ENCODE assay signal across 8 cellular contexts in genomic region chr5:134370871-134371833, GRCh38. TPM values are rescaled to one million over a fixed set of nuclear protein-coding genes. Genes with fewer than 3 reads are reported as not detected.
DNase-seq lines count a peak whose midpoint lies in the region; ATAC-seq and TF ChIP-seq lines count a peak whose summit lies in the region.

TSS of gene UBE2B (plus strand) at chr5:134371569. CDS start at chr5:134371596, 27 bp downstream.

- peak within 1 kb of the TSS; percentile 96 for H2AFZ ChIP-seq in SK-N-SH (ENCODE audit: low read depth)

- ATAC-seq in HG02571 (IDR thresholded peaks at IDR 0.05; ENCODE audit: unreplicated experiment) (peak; percentile 71), gastroesophageal sphincter (peak; percentile 97)

- H3K27me3 ChIP-seq in SK-N-SH (ENCODE audit: insufficient read depth) (no peaks in the 10 kb centered on the region), gastroesophageal sphincter (no peaks in the 10 kb centered on the region), neutrophil (peaks cover 2% of the 10 kb centered on the region)

- H3K9me2 ChIP-seq in SK-N-SH: no peaks in the 10 kb centered on the region

- POLR2A ChIA-PET in SK-N-SH (lab: Yijun Ruan, JAX): interaction anchor here (0.6 to 1.9 kb wide), 7 partner anchors 11 to 482 kb away, joined by 3 to 15 read pairs (median 4); partner anchors contain the start of genes CAMLG, CDKN2AIPNL and JADE2

- TF ChIP-seq EP300 in SK-N-SH (IDR thresholded peaks at IDR 0.05; ENCODE audit: borderline replicate concordance in 1 of 2, low read depth in 1 of 2, low read length in 1 of 2) (peak in 1 of 2 experiments; percentile 94; a peak in 2 of 4 replicates), gastroesophageal sphincter (IDR thresholded peaks at IDR 0.05) (no peak)

- DNase-seq in GM04504 (ENCODE audit: low read depth) (peak; percentile 99), NCI-H1048 (lab: John Stamatoyannopoulos, UW) (peak; percentile 97), SK-N-SH (peak; percentile 94), substantia nigra (lab: John Stamatoyannopoulos, UW) (peak; percentile 81 to 100 (median 98))
- peak; percentile 96 for DNase-seq in activated naive CD4-positive, alpha-beta T cell treated with anti-CD3 and anti-CD28 coated beads, Interleukin-2, amount 50 U/mL, for 16 hours

- TF ChIP-seq CTCF in SK-N-SH (IDR thresholded peaks at IDR 0.05) (no peak), gastroesophageal sphincter (IDR thresholded peaks at IDR 0.05) (peak in 1 of 4 experiments; percentile 7), neutrophil (IDR thresholded peaks at IDR 0.05) (peak; percentile 23)

- H3K9ac ChIP-seq in SK-N-SH: peak within 1 kb of the TSS; percentile 99

- peaks cover 9 to 17% of the 10 kb centered on the region in 2 experiments for H3K36me3 ChIP-seq in SK-N-SH (replicated peaks in 1 of 2; ENCODE audit: control insufficient read depth in 1 of 2, insufficient read depth in 2 of 2, low read length in 1 of 2)
- peaks cover 0 to 12% of the 10 kb centered on the region in 2 donors for H3K36me3 ChIP-seq in gastroesophageal sphincter
- H3K36me3 ChIP-seq in neutrophil: peaks cover 21% of the 10 kb centered on the region

- TF ChIP-seq RAD21 in SK-N-SH (IDR thresholded peaks at IDR 0.05; ENCODE audit: low read length): no peak

- CTCF ChIA-PET in SK-N-SH (lab: Yijun Ruan, JAX): interaction anchor here (0.8 to 2.0 kb wide), 8 partner anchors 10 to 534 kb away, joined by 3 to 12 read pairs (median 4); partner anchors contain the start of genes JADE2 and PCBD2

- H3K4me1 ChIP-seq in SK-N-SH (ENCODE audit: control insufficient read depth in 1 of 2, insufficient read depth in 2 of 2, low read depth in 1 of 2, low read length in 1 of 2): peaks cover 0 to 13% of the 10 kb centered on the region in 2 experiments; a peak in 3 of 4 replicates
- peaks cover 7 to 64% (median 12%) of the 10 kb centered on the region in 3 donors for H3K4me1 ChIP-seq in gastroesophageal sphincter
- H3K4me1 ChIP-seq in neutrophil (ENCODE audit: control insufficient read depth in 1 of 2, insufficient read depth in 1 of 2, low read depth in 1 of 2, low read length in 1 of 2): peaks cover 39 to 45% of the 10 kb centered on the region in 2 experiments

- H3K79me2 ChIP-seq in SK-N-SH (ENCODE audit: insufficient read depth): peaks cover 63% of the 10 kb centered on the region

- peak within 1 kb of the TSS; percentile 77 for H3K4me2 ChIP-seq in SK-N-SH

- peaks cover 40% of the 10 kb centered on the region for H4K20me1 ChIP-seq in SK-N-SH (ENCODE audit: insufficient read depth)

- TF ChIP-seq POLR2A in gastroesophageal sphincter (IDR thresholded peaks at IDR 0.05): peak; percentile 43 to 50

- H3K27ac ChIP-seq in SK-N-SH (ENCODE audit: low read depth in 2 of 2, low read length in 1 of 2) (peak within 1 kb of the TSS; percentile 98), gastroesophageal sphincter (peak within 1 kb of the TSS; percentile 92 to 99 (median 96)), neutrophil (peak within 1 kb of the TSS; percentile 99), substantia nigra (ENCODE audit: low read depth, low read length, poor library complexity, severe bottlenecking) (peak within 1 kb of the TSS; percentile 99)

- H3K4me3 ChIP-seq in SK-N-SH (ENCODE audit: low read depth in 2 of 2, low read length in 1 of 2): peak within 1 kb of the TSS; percentile 93 to 95
- peak within 1 kb of the TSS; percentile 76 to 80 for H3K4me3 ChIP-seq in gastroesophageal sphincter
- H3K4me3 ChIP-seq in neutrophil (ENCODE audit: low read depth in 1 of 2, low read length in 1 of 2): peak within 1 kb of the TSS; percentile 96 to 97

- peaks cover 5% of the 10 kb centered on the region for H3F3A ChIP-seq in SK-N-SH (replicated peaks; ENCODE audit: insufficient read depth)

- WGBS in SK-N-SH (ENCODE audit: low lambda C conversion rate): 3% methylated on average over 28 of the region's 74 CpGs
- 0% methylated on average over 4 to 10 of the region's 74 CpGs for WGBS in gastroesophageal sphincter (ENCODE audit: low coverage in 1 of 2), 2 donors

- no peaks in the 10 kb centered on the region for H3K9me3 ChIP-seq in SK-N-SH
- H3K9me3 ChIP-seq in gastroesophageal sphincter: no peaks in the 10 kb centered on the region
- no peaks in the 10 kb centered on the region for H3K9me3 ChIP-seq in neutrophil

TF ChIP-seq in SK-N-SH, 30 proteins besides CTCF, POLR2A, EP300 and RAD21 (continues in another document):
- TF ChIP-seq RCOR1 (IDR thresholded peaks at IDR 0.05; ENCODE audit: low read length) (peak; percentile 49; the same call in 1 of the 2 replicates), MXI1 (IDR thresholded peaks at IDR 0.05; ENCODE audit: low read depth, low read length) (peak; percentile 79), RXRA (IDR thresholded peaks at IDR 0.05; ENCODE audit: borderline replicate concordance, low read depth) (no peak), FOSL2 (IDR thresholded peaks at IDR 0.05; ENCODE audit: borderline replicate concordance, low read depth) (no peak), GABPA (IDR thresholded peaks at IDR 0.05; ENCODE audit: low read depth) (peak; percentile 52), EZH2phosphoT487 (IDR thresholded peaks at IDR 0.05; ENCODE audit: borderline replicate concordance, low read depth) (no peak), YY1 (IDR thresholded peaks at IDR 0.05; ENCODE audit: low read depth) (no peak), USF1 (IDR thresholded peaks at IDR 0.05; ENCODE audit: borderline replicate concordance, low read depth) (peak; percentile 99), MAX (IDR thresholded peaks at IDR 0.05; ENCODE audit: low read depth) (peak; percentile 99), RFX5 (IDR thresholded peaks at IDR 0.05; ENCODE audit: low read length) (no peak), REST (IDR thresholded peaks at IDR 0.05; ENCODE audit: low read depth, low read length) (no peak), TEAD4 (IDR thresholded peaks at IDR 0.05; ENCODE audit: borderline replicate concordance, insufficient read depth) (no peak), GATA2 (CRISPR knock-in tag; IDR thresholded peaks at IDR 0.05) (no peak), FOXJ3 (CRISPR knock-in tag; IDR thresholded peaks at IDR 0.05) (peak; percentile 46; the same call in 1 of the 2 replicates), POLR2AphosphoS5 (IDR thresholded peaks at IDR 0.05; ENCODE audit: low read depth, low read length) (peak; percentile 70), CHD2 (IDR thresholded peaks at IDR 0.05; ENCODE audit: low read length, partially characterized antibody) (peak; percentile 88), USF2 (IDR thresholded peaks at IDR 0.05; ENCODE audit: borderline replicate concordance, low read depth, low read length) (peak; percentile 99), ELF1 (IDR thresholded peaks at IDR 0.05) (no peak; the same call in 1 of the 2 replicates), SIN3A (IDR thresholded peaks at IDR 0.05; ENCODE audit: borderline replicate concordance, low read depth, low read length) (peak; percentile 60; the same call in 1 of the 2 replicates)

RNA-seq across cellular contexts. Expression of gene UBE2B, which starts in this region (rescaled TPM):
- 24.3 and 28.0 TPM in 2 replicates for polyA plus RNA-seq in SK-N-SH (2012; rRNA removed)
- 38.9 and 58.5 TPM in 2 replicates for polyA plus RNA-seq in SK-N-SH (2012; cell fraction: cytosol; rRNA removed)
- polyA plus RNA-seq in SK-N-SH (2012; cell fraction: nucleus; rRNA removed): 12.3 and 29.5 TPM in 2 replicates
- total RNA-seq in gastroesophageal sphincter: 10 to 100 TPM; 36.6 to 53.9 (median 44.5) TPM

Comparison
In these comparisons a context has a peak if more than half of its experiments do, and no peak if none do; other contexts are left out.
1. Peak in every context shown above with its lines: DNase-seq, ATAC-seq, H3K4me3 ChIP-seq and H3K27ac ChIP-seq.